8 cellular contexts compared by ENCODE assay signal in the genomic region with DNA sequence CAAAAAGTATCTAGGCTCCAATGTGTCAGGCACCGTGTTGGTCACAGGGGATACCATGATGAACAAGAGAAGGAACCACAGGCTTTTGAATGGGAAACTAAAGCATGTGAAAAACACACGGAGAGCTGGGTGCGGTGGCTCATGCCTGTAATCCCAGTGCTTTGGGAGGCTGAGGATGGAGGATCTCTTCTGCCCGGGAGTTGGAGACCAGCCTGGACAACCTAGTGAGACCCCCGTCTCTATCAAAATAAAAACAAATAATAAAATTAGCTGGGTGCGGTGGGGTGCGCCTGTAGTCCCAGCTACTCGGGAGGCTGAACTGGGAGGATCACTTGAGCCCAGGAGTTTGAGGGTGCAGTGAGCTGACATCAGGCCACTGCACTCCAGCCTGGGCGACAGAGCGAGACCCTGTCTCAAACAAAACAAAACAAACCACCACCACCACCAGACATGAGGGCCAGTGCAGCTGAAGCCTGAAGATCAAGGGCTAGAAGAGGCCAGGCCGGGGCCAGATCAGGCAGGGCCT. TPM values are rescaled to one million over a fixed set of nuclear protein-coding genes. Genes with fewer than 3 reads are reported as not detected.
DNase-seq lines count a peak whose midpoint lies in the region; ATAC-seq and TF ChIP-seq lines count a peak whose summit lies in the region.

No MANE protein-coding gene starts in this region.

- no peaks in the 10 kb centered on the region for H4K20me1 ChIP-seq in mammary epithelial cell (ENCODE audit: insufficient read depth, low read length)

- no peaks in the 10 kb centered on the region for H3K9me3 ChIP-seq in mammary epithelial cell (replicated peaks; ENCODE audit: insufficient read depth, low read length)
- no peaks in the 10 kb centered on the region for H3K9me3 ChIP-seq in muscle layer of colon (ENCODE audit: low read length)

- H3K4me3 ChIP-seq in AG04449 (ENCODE audit: low read depth, low read length): peak overlapping the region; percentile 89
- H3K4me3 ChIP-seq in mammary epithelial cell (replicated peaks in 1 of 3; ENCODE audit: insufficient read depth in 1 of 3, low read depth in 2 of 3, low read length in 3 of 3): peak overlapping the region; percentile 87 to 93 (median 92)
- peak overlapping the region; percentile 67 to 94 for H3K4me3 ChIP-seq in muscle layer of colon (ENCODE audit: low read depth in 1 of 2, low read length in 2 of 2)

- H3K9ac ChIP-seq in mammary epithelial cell (ENCODE audit: insufficient read depth, low read length) (no peak overlapping the region), muscle layer of colon (ENCODE audit: low read length) (peak overlapping the region; percentile 27)

- peaks cover 21% of the 10 kb centered on the region for H3K79me2 ChIP-seq in mammary epithelial cell (ENCODE audit: insufficient read depth, low read length)

- H2AFZ ChIP-seq in mammary epithelial cell (ENCODE audit: low read depth, low read length): peak overlapping the region; percentile 95

- peak overlapping the region; percentile 69 for H3K27ac ChIP-seq in mammary epithelial cell (ENCODE audit: insufficient read depth, low read depth, low read length)
- peak overlapping the region; percentile 95 for H3K27ac ChIP-seq in muscle layer of colon (ENCODE audit: low read depth, low read length)

- in situ Hi-C loops in mammary epithelial cell (cut with MboI; ENCODE audit: low sequenced_read_pairs in 2 of 2): no loop called here

- H3K4me1 ChIP-seq in mammary epithelial cell (ENCODE audit: insufficient read depth, low read length): peaks cover 31% of the 10 kb centered on the region
- peaks cover 29% of the 10 kb centered on the region for H3K4me1 ChIP-seq in muscle layer of colon (ENCODE audit: insufficient read depth, low read length)

- H3K36me3 ChIP-seq in mammary epithelial cell (ENCODE audit: insufficient read depth, low read length) (peaks cover 21% of the 10 kb centered on the region), muscle layer of colon (ENCODE audit: insufficient read depth, low read length) (peaks cover 31% of the 10 kb centered on the region)

- CTCF ChIA-PET in AG04449 (lab: Yijun Ruan, JAX): interaction anchor here (1.0 to 1.9 kb wide), 2 partner anchors 9 to 12 kb away, joined by 3 to 7 read pairs; no protein-coding TSS in a partner anchor
- CTCF ChIA-PET in mammary epithelial cell (lab: Charles Lee; ENCODE audit: low non-redundant PET): no interaction called here

- dilution Hi-C loops in mammary epithelial cell (cut with HindIII; ENCODE audit: low sequenced_read_pairs): no loop called here

- ATAC-seq in HG03159 (IDR thresholded peaks at IDR 0.05; ENCODE audit: unreplicated experiment): peak; percentile 24
- ATAC-seq in GM21825 (IDR thresholded peaks at IDR 0.05; ENCODE audit: unreplicated experiment): no peak
- ATAC-seq in HG02571 (IDR thresholded peaks at IDR 0.05; ENCODE audit: unreplicated experiment): no peak

- 83% methylated on average over 9 of the region's 11 CpGs for WGBS in mammary epithelial cell (ENCODE audit: low coverage, missing lambda C conversion rate)

- POLR2A ChIA-PET in AG04449 (lab: Yijun Ruan, JAX): interaction anchor here (0.6 to 1.2 kb wide), 2 partner anchors 13 to 38 kb away, joined by 3 to 14 read pairs; partner anchors contain the start of genes AP4M1, MCM7 and ZSCAN21

- TF ChIP-seq CTCF in AG04449 (IDR thresholded peaks at IDR 0.05; ENCODE audit: insufficient read depth, low read length, missing control alignments) (no peak), mammary epithelial cell (conservative IDR thresholded peaks at IDR 0.05 in 1 of 2, IDR thresholded peaks at IDR 0.05 in 1 of 2; ENCODE audit: extremely low read depth in 1 of 2, insufficient read depth in 1 of 2, low read depth in 1 of 2, low read length in 2 of 2) (no peak)

- BruUV-seq in mammary epithelial cell (replicated peaks; lab: Mats Ljungman, UMichigan): no TSS peak

- H3K4me2 ChIP-seq in mammary epithelial cell (ENCODE audit: insufficient read depth, low read depth, low read length): peak overlapping the region; percentile 91

- DNase-seq in AG04449 (ENCODE audit: low read depth, low spot score): no peak
- no peak for DNase-seq in mammary epithelial cell
- DNase-seq in NK-92 treated with Interleukin-12 subunit alpha and Interleukin-12 subunit beta, amount 100 ng/mL, for 24 hours (lab: John Stamatoyannopoulos, UW): no peak
- no peak for DNase-seq in stimulated activated CD4-positive, alpha-beta T cell treated with anti-CD3 and anti-CD28 coated beads, Interleukin-4, amount 100 ng/mL, for 1 hour

- H3K27me3 ChIP-seq in mammary epithelial cell (ENCODE audit: insufficient read depth, low read length) (no peaks in the 10 kb centered on the region), muscle layer of colon (ENCODE audit: control insufficient read depth in 1 of 2, insufficient read depth in 2 of 2, low read length in 2 of 2) (no peaks in the 10 kb centered on the region)

- intact Hi-C loops in mammary epithelial cell (cut with micrococcal nuclease): no loop called here

RNA-seq across cellular contexts. Expression of gene COPS6, which starts 0.6 kb away (rescaled TPM):
- total RNA-seq in mammary epithelial cell: 100 to 1,000 TPM in 1 of 2 donors, 10 to 100 TPM in 1; 32.7 to 106 TPM
- polyA plus RNA-seq in mammary epithelial cell: 156 TPM
- 164 TPM for polyA minus RNA-seq in mammary epithelial cell

RNA-seq across cellular contexts. Expression of gene ZNF3, which starts 6.6 kb away (rescaled TPM):
- total RNA-seq in mammary epithelial cell: 10 to 100 TPM; 22.6 to 28.7 TPM
- polyA plus RNA-seq in mammary epithelial cell: 12.4 TPM
- 14.2 TPM for polyA minus RNA-seq in mammary epithelial cell

RNA-seq across cellular contexts. Expression of gene MCM7, which starts 13.0 kb away (rescaled TPM):
- 100 to 1,000 TPM in 1 of 2 donors, 10 to 100 TPM in 1; 16.0 to 114 TPM for total RNA-seq in mammary epithelial cell
- polyA plus RNA-seq in mammary epithelial cell: 163 TPM
- 137 TPM for polyA minus RNA-seq in mammary epithelial cell

RNA-seq across cellular contexts. Expression of gene AP4M1, which starts 13.3 kb away (rescaled TPM):
- total RNA-seq in mammary epithelial cell: 10 to 100 TPM; 13.0 to 17.4 TPM
- polyA plus RNA-seq in mammary epithelial cell: 14.9 TPM
- polyA minus RNA-seq in mammary epithelial cell: 2.8 TPM

RNA-seq across cellular contexts. Expression of gene TAF6, which starts 31.0 kb away (rescaled TPM):
- total RNA-seq in mammary epithelial cell: 10 to 100 TPM; 28.8 to 55.3 TPM
- 16.5 TPM for polyA plus RNA-seq in mammary epithelial cell
- polyA minus RNA-seq in mammary epithelial cell: 42.4 TPM
